15 cellular contexts compared by ENCODE assay signal in the genomic region with DNA sequence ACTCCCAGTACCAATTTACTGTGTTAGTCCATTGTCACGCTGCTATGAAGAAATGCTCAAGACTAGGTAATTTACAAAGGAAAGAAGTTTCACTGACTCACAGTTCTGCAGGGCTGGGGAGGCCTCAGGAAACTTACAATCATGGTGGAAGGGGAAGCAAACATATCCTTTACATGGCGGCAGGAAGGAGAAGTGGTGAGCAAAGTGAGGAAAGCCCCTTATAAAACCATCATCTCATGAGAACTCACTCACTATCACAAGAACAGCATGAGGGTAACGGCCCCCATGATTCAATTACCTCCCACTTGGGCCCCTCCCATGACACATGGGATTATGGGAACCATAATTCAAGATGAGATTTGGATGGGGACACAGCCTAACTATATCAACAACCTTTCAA.
"Had no signal": no experiment of that assay in that cellular context is flagged by ENCODE, and none has a peak within 500 bp of the region (broad histone marks: within the 10 kb centered on the region; RNA-seq: fewer than 3 reads in every experiment).

No MANE protein-coding gene starts in this region.

- H3K4me1 Mint-ChIP-seq: brain had no signal

- DNase-seq: activated CD4-positive, alpha-beta memory T cell treated with anti-CD3 and anti-CD28 coated beads for 36 hours; activated CD4-positive, CD25-positive, alpha-beta regulatory T cell treated with anti-CD3 and anti-CD28 coated beads, Interleukin-2, amount 50 U/mL, for 72 hours; activated naive CD4-positive, alpha-beta T cell treated with anti-CD3 and anti-CD28 coated beads, Interleukin-2, amount 50 U/mL, for 16 hours; amygdala; cortex of kidney; effector memory CD8-positive, alpha-beta T cell; left lung; mesenchymal stem cell; retina; T-helper 17 cell; trophoblast cell had no signal

- H3K27ac ChIP-seq: gastroesophageal sphincter had no signal

- H3K9me3 Mint-ChIP-seq: activated CD4-positive, alpha-beta memory T cell treated with anti-CD3 and anti-CD28 coated beads for 36 hours; activated T-helper 2 cell treated with anti-CD3 and anti-CD28 coated beads, Interferon-gamma antibody, Interleukin-2, Interleukin-4, amounts not matched to agents 10 μg/mL and 5 μg/mL and 100 μg/mL, durations not matched to agents 14 hours and 24 hours and 36 hours; central memory CD8-positive, alpha-beta T cell; effector memory CD8-positive, alpha-beta T cell had no signal

- H3K9me3 ChIP-seq: gastroesophageal sphincter, left lung had no signal

- H3K4me3 Mint-ChIP-seq: activated CD4-positive, alpha-beta memory T cell treated with anti-CD3 and anti-CD28 coated beads for 36 hours; brain; central memory CD8-positive, alpha-beta T cell; effector memory CD8-positive, alpha-beta T cell; T-helper 17 cell had no signal

- ATAC-seq: effector memory CD8-positive, alpha-beta T cell; gastroesophageal sphincter; left lung; T-helper 17 cell had no signal

- H3K27ac Mint-ChIP-seq: activated CD4-positive, alpha-beta memory T cell treated with anti-CD3 and anti-CD28 coated beads for 36 hours; activated T-helper 2 cell treated with anti-CD3 and anti-CD28 coated beads, Interferon-gamma antibody, Interleukin-2, Interleukin-4, amounts not matched to agents 10 μg/mL and 5 μg/mL and 100 μg/mL, durations not matched to agents 14 hours and 24 hours and 36 hours; brain; T-helper 17 cell had no signal

- H3K27me3 ChIP-seq: gastroesophageal sphincter, left lung had no signal

- H3K4me1 ChIP-seq: gastroesophageal sphincter, left lung had no signal

- H3K27me3 Mint-ChIP-seq: activated CD4-positive, alpha-beta memory T cell treated with anti-CD3 and anti-CD28 coated beads for 36 hours; brain; central memory CD8-positive, alpha-beta T cell; effector memory CD8-positive, alpha-beta T cell; T-helper 17 cell had no signal

- H3K4me3 ChIP-seq: gastroesophageal sphincter, left lung had no signal
